1 cellular context compared by ENCODE assay signal in the genomic region with DNA sequence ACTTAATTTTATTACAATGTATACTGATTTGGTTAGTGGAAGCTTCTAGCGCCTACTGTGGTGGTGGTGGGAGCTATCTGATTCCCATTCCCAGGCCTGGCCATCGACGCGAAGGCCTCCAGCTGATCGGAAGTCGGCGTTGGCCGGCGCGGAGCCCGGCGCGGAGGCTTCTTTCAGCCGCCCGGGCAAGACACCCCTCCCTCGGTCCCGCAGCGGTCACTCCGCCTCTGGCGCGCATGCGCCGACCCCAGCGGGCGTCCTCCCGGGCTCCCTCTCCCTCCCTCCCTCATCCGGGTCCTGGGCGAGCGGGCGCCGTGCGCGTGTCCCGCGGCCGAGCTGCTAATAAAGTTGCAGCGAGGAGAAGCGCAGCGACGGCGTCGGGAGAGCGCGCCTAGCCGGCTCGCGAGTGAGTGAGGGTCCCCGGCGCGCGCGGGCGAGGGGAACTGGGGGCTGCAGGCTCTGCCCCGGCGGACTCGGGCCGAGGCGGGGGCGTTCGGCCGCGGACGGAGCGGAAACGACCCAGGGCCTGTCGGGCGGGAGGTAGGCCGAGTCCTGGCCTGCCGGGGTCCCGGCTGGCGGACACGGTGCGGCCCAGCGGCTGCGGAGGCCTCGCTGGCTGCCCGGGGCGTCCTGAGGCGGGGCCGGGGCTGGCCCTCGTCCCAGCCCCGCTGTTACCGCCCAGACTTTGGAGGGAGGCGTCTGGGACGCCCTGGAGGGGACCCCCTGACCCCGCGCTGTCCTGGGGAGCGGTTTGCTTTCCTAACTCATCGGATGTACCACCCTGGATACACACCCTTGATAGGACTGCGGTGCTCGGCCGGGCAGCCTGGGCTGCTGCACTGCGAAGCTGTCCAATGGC.
A peak's percentile ranks its signal among the peaks of the same experiment; 100 is the strongest.
TF ChIP-seq lines count a peak whose summit lies in the region.

A gene (plus strand): TSS at position 289 of the 859 bp plus-strand sequence. CDS start 20,916 bp downstream, outside the sequence.

TF ChIP-seq in K562, 482 proteins besides CTCF, POLR2A, EP300 and RAD21 (continued from another document and continues in another):
- TF ChIP-seq, protein P1, sequence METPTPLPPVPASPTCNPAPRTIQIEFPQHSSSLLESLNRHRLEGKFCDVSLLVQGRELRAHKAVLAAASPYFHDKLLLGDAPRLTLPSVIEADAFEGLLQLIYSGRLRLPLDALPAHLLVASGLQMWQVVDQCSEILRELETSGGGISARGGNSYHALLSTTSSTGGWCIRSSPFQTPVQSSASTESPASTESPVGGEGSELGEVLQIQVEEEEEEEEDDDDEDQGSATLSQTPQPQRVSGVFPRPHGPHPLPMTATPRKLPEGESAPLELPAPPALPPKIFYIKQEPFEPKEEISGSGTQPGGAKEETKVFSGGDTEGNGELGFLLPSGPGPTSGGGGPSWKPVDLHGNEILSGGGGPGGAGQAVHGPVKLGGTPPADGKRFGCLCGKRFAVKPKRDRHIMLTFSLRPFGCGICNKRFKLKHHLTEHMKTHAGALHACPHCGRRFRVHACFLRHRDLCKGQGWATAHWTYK (CRISPR knock-in tag; IDR thresholded peaks at IDR 0.05) = peak; percentile 90
- TF ChIP-seq, protein P2, sequence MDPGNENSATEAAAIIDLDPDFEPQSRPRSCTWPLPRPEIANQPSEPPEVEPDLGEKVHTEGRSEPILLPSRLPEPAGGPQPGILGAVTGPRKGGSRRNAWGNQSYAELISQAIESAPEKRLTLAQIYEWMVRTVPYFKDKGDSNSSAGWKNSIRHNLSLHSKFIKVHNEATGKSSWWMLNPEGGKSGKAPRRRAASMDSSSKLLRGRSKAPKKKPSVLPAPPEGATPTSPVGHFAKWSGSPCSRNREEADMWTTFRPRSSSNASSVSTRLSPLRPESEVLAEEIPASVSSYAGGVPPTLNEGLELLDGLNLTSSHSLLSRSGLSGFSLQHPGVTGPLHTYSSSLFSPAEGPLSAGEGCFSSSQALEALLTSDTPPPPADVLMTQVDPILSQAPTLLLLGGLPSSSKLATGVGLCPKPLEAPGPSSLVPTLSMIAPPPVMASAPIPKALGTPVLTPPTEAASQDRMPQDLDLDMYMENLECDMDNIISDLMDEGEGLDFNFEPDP (CRISPR knock-in tag; IDR thresholded peaks at IDR 0.05) = no peak
- TF ChIP-seq, protein P3, sequence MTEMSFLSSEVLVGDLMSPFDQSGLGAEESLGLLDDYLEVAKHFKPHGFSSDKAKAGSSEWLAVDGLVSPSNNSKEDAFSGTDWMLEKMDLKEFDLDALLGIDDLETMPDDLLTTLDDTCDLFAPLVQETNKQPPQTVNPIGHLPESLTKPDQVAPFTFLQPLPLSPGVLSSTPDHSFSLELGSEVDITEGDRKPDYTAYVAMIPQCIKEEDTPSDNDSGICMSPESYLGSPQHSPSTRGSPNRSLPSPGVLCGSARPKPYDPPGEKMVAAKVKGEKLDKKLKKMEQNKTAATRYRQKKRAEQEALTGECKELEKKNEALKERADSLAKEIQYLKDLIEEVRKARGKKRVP (CRISPR knock-in tag; IDR thresholded peaks at IDR 0.05) = no peak
- TF ChIP-seq, protein P4, sequence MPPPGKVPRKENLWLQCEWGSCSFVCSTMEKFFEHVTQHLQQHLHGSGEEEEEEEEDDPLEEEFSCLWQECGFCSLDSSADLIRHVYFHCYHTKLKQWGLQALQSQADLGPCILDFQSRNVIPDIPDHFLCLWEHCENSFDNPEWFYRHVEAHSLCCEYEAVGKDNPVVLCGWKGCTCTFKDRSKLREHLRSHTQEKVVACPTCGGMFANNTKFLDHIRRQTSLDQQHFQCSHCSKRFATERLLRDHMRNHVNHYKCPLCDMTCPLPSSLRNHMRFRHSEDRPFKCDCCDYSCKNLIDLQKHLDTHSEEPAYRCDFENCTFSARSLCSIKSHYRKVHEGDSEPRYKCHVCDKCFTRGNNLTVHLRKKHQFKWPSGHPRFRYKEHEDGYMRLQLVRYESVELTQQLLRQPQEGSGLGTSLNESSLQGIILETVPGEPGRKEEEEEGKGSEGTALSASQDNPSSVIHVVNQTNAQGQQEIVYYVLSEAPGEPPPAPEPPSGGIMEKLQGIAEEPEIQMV (tag; conservative IDR thresholded peaks at IDR 0.05; ENCODE audit: low read depth) = no peak
- TF ChIP-seq, protein P5, sequence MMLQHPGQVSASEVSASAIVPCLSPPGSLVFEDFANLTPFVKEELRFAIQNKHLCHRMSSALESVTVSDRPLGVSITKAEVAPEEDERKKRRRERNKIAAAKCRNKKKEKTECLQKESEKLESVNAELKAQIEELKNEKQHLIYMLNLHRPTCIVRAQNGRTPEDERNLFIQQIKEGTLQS (IDR thresholded peaks at IDR 0.05) = no peak
- TF ChIP-seq, protein P5 (CRISPR knock-in tag; conservative IDR thresholded peaks at IDR 0.05) = peak; percentile 48; the same call in 1 of the 2 replicates
- TF ChIP-seq, protein P6, sequence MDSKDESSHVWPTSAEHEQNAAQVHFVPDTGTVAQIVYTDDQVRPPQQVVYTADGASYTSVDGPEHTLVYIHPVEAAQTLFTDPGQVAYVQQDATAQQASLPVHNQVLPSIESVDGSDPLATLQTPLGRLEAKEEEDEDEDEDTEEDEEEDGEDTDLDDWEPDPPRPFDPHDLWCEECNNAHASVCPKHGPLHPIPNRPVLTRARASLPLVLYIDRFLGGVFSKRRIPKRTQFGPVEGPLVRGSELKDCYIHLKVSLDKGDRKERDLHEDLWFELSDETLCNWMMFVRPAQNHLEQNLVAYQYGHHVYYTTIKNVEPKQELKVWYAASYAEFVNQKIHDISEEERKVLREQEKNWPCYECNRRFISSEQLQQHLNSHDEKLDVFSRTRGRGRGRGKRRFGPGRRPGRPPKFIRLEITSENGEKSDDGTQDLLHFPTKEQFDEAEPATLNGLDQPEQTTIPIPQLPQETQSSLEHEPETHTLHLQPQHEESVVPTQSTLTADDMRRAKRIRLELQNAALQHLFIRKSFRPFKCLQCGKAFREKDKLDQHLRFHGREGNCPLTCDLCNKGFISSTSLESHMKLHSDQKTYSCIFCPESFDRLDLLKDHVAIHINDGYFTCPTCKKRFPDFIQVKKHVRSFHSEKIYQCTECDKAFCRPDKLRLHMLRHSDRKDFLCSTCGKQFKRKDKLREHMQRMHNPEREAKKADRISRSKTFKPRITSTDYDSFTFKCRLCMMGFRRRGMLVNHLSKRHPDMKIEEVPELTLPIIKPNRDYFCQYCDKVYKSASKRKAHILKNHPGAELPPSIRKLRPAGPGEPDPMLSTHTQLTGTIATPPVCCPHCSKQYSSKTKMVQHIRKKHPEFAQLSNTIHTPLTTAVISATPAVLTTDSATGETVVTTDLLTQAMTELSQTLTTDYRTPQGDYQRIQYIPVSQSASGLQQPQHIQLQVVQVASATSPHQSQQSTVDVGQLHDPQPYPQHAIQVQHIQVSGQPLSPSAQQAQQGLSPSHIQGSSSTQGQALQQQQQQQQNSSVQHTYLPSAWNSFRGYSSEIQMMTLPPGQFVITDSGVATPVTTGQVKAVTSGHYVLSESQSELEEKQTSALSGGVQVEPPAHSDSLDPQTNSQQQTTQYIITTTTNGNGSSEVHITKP (IDR thresholded peaks at IDR 0.05; ENCODE audit: partially characterized antibody) = no peak
- peak; percentile 24; the same call in 1 of the 2 replicates for TF ChIP-seq SP1 (CRISPR knock-in tag; IDR thresholded peaks at IDR 0.05)
- TF ChIP-seq BRD4 (IDR thresholded peaks at IDR 0.05) = peak; percentile 49; the same call in 1 of the 2 replicates
- TF ChIP-seq RBM39 (optimal IDR thresholded peaks at IDR 0.05; ENCODE audit: low read depth, low read length) = no peak
- TF ChIP-seq TCF7 (IDR thresholded peaks at IDR 0.05; ENCODE audit: borderline replicate concordance) = 0 out of 2 replicates have a peak, but pooled peaks have one; percentile 27
- TF ChIP-seq RBFOX2 (IDR thresholded peaks at IDR 0.05; ENCODE audit: low read depth, low read length) = peak; percentile 97
- TF ChIP-seq, protein P7, sequence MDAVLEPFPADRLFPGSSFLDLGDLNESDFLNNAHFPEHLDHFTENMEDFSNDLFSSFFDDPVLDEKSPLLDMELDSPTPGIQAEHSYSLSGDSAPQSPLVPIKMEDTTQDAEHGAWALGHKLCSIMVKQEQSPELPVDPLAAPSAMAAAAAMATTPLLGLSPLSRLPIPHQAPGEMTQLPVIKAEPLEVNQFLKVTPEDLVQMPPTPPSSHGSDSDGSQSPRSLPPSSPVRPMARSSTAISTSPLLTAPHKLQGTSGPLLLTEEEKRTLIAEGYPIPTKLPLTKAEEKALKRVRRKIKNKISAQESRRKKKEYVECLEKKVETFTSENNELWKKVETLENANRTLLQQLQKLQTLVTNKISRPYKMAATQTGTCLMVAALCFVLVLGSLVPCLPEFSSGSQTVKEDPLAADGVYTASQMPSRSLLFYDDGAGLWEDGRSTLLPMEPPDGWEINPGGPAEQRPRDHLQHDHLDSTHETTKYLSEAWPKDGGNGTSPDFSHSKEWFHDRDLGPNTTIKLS (IDR thresholded peaks at IDR 0.05; ENCODE audit: borderline replicate concordance, low read depth) = peak; percentile 71
- TF ChIP-seq, protein P8, sequence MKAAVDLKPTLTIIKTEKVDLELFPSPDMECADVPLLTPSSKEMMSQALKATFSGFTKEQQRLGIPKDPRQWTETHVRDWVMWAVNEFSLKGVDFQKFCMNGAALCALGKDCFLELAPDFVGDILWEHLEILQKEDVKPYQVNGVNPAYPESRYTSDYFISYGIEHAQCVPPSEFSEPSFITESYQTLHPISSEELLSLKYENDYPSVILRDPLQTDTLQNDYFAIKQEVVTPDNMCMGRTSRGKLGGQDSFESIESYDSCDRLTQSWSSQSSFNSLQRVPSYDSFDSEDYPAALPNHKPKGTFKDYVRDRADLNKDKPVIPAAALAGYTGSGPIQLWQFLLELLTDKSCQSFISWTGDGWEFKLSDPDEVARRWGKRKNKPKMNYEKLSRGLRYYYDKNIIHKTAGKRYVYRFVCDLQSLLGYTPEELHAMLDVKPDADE (conservative IDR thresholded peaks at IDR 0.05; ENCODE audit: control insufficient read depth, low read depth, low read length) = peak; percentile 94
- peak; percentile 89 for TF ChIP-seq ZBTB7A (IDR thresholded peaks at IDR 0.05; ENCODE audit: borderline replicate concordance, control insufficient read depth, low read depth, low read length)
- TF ChIP-seq RBBP5 (IDR thresholded peaks at IDR 0.05; ENCODE audit: borderline replicate concordance, insufficient read depth, low read length, poor library complexity, severe bottlenecking) = peak; percentile 96
- TF ChIP-seq, protein P9, sequence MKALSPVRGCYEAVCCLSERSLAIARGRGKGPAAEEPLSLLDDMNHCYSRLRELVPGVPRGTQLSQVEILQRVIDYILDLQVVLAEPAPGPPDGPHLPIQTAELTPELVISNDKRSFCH (CRISPR knock-in tag; IDR thresholded peaks at IDR 0.05) = no peak
- TF ChIP-seq, protein P9 (tag; IDR thresholded peaks at IDR 0.05) = peak; percentile 78; the same call in 1 of the 2 replicates
- TF ChIP-seq, protein P10, sequence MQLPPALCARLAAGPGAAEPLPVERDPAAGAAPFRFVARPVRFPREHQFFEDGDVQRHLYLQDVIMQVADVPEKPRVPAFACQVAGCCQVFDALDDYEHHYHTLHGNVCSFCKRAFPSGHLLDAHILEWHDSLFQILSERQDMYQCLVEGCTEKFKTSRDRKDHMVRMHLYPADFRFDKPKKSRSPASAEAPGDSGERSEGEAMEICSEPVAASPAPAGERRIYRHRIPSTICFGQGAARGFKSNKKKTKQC (CRISPR knock-in tag; IDR thresholded peaks at IDR 0.05) = peak; percentile 27; the same call in 1 of the 2 replicates
- TF ChIP-seq ZNF12 (CRISPR knock-in tag; IDR thresholded peaks at IDR 0.05) = peak; percentile 73; the same call in 1 of the 2 replicates
- TF ChIP-seq FOXA3 (CRISPR knock-in tag; conservative IDR thresholded peaks at IDR 0.05 in 1 of 2, IDR thresholded peaks at IDR 0.05 in 1 of 2) = peak in 1 of 2 experiments; percentile 62; a peak in 1 of 4 replicates
- TF ChIP-seq, protein P11, sequence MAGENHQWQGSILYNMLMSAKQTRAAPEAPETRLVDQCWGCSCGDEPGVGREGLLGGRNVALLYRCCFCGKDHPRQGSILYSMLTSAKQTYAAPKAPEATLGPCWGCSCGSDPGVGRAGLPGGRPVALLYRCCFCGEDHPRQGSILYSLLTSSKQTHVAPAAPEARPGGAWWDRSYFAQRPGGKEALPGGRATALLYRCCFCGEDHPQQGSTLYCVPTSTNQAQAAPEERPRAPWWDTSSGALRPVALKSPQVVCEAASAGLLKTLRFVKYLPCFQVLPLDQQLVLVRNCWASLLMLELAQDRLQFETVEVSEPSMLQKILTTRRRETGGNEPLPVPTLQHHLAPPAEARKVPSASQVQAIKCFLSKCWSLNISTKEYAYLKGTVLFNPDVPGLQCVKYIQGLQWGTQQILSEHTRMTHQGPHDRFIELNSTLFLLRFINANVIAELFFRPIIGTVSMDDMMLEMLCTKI (IDR thresholded peaks at IDR 0.05; ENCODE audit: partially characterized antibody) = no peak
- TF ChIP-seq ZSCAN32 (CRISPR knock-in tag; IDR thresholded peaks at IDR 0.05) = 0 out of 2 replicates have a peak, but pooled peaks have one; percentile 46
- peak; percentile 91 for TF ChIP-seq SMAD4 (CRISPR knock-in tag; conservative IDR thresholded peaks at IDR 0.05)
- TF ChIP-seq ZFP1 (CRISPR knock-in tag; IDR thresholded peaks at IDR 0.05) = no peak
- TF ChIP-seq GATAD2A (IDR thresholded peaks at IDR 0.05) = 0 out of 2 replicates have a peak, but pooled peaks have one; percentile 39
- TF ChIP-seq SUPT5H (IDR thresholded peaks at IDR 0.05) = peak; percentile 60
- TF ChIP-seq, protein P12, sequence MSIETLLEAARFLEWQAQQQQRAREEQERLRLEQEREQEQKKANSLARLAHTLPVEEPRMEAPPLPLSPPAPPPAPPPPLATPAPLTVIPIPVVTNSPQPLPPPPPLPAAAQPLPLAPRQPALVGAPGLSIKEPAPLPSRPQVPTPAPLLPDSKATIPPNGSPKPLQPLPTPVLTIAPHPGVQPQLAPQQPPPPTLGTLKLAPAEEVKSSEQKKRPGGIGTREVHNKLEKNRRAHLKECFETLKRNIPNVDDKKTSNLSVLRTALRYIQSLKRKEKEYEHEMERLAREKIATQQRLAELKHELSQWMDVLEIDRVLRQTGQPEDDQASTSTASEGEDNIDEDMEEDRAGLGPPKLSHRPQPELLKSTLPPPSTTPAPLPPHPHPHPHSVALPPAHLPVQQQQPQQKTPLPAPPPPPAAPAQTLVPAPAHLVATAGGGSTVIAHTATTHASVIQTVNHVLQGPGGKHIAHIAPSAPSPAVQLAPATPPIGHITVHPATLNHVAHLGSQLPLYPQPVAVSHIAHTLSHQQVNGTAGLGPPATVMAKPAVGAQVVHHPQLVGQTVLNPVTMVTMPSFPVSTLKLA (conservative IDR thresholded peaks at IDR 0.05) = peak; percentile 79 to 90
- TF ChIP-seq STAT5A (IDR thresholded peaks at IDR 0.05; ENCODE audit: borderline replicate concordance, low read length) = no peak; the same call in 1 of the 2 replicates
- no peak for TF ChIP-seq SREBF2 (CRISPR knock-in tag; IDR thresholded peaks at IDR 0.05)
- TF ChIP-seq NR4A1 (CRISPR knock-in tag; IDR thresholded peaks at IDR 0.05) = no peak
- 0 out of 2 replicates have a peak, but pooled peaks have one; percentile 70 for TF ChIP-seq NR4A1 (tag; IDR thresholded peaks at IDR 0.05)
- TF ChIP-seq GATAD2B (IDR thresholded peaks at IDR 0.05; ENCODE audit: borderline replicate concordance) = peak; percentile 39; the same call in 1 of the 2 replicates
- TF ChIP-seq POLR2AphosphoS5 (IDR thresholded peaks at IDR 0.05; ENCODE audit: control insufficient read depth, insufficient read depth, low read depth, low read length) = peak; percentile 66
- 0 out of 2 replicates have a peak, but pooled peaks have one; percentile 28 for TF ChIP-seq NR3C1 (CRISPR knock-in tag; IDR thresholded peaks at IDR 0.05)
